20 cellular contexts compared by ENCODE assay signal in genomic region chr13:20137875-20138274, GRCh38. TPM values are rescaled to one million over a fixed set of nuclear protein-coding genes. Genes with fewer than 3 reads are reported as not detected.
DNase-seq lines count a peak whose midpoint lies in the region; ATAC-seq and TF ChIP-seq lines count a peak whose summit lies in the region.
"Had no signal": no experiment of that assay in that cellular context is flagged by ENCODE, and none has a peak within 500 bp of the region (broad histone marks: within the 10 kb centered on the region; RNA-seq: fewer than 3 reads in every experiment).

No MANE protein-coding gene starts in this region.

- peaks cover 0 to 17% of the 10 kb centered on the region in 2 donors for H3K4me1 ChIP-seq in right atrium auricular region
- H3K4me1 ChIP-seq in right cardiac atrium (ENCODE audit: control insufficient read depth, insufficient read depth, low read length), result no peaks in the 10 kb centered on the region
- H3K4me1 ChIP-seq in OCI-LY3 (ENCODE audit: low read length), result peaks cover 36% of the 10 kb centered on the region
- peaks cover 0 to 14% (median 4%) of the 10 kb centered on the region in 4 donors for H3K4me1 ChIP-seq in transverse colon
- H3K4me1 ChIP-seq: A549; BE2C; BLaER1 treated with 17β-estradiol and CSF1 and Interleukin-3, amounts not matched to agents 10 nM and 100 nM had no signal

- H3K4me3 Mint-ChIP-seq in activated CD8-positive, alpha-beta memory T cell treated with anti-CD3 and anti-CD28 coated beads, Interleukin-2, amount 10 ng/mL, durations not matched to agents 7 days and 5 days, result no peak overlapping the region
- H3K4me3 Mint-ChIP-seq in stimulated activated naive B cell treated with anti-CD40 and anti-IgM and Interleukin-4, amounts not matched to agents 10 μg/mL and 1 μg/mL and 100 μg/mL, for 72 hours, result no peak overlapping the region
- H3K4me3 Mint-ChIP-seq: CD4-positive, alpha-beta memory T cell had no signal

- intact Hi-C loops in right cardiac atrium (cut with DNase I), result no loop called here
- intact Hi-C loops in transverse colon (cut with DNase I; ENCODE audit: low total_unique reads), result no loop called here

- no peak for TF ChIP-seq POLR2A in transverse colon (IDR thresholded peaks at IDR 0.05)

- no peaks in the 10 kb centered on the region for H3K9me3 Mint-ChIP-seq in activated CD8-positive, alpha-beta memory T cell treated with anti-CD3 and anti-CD28 coated beads, Interleukin-2, amount 10 ng/mL, durations not matched to agents 7 days and 5 days (ENCODE audit: low read depth)
- no peaks in the 10 kb centered on the region for H3K9me3 Mint-ChIP-seq in stimulated activated naive B cell treated with anti-CD40 and anti-IgM and Interleukin-4, amounts not matched to agents 10 μg/mL and 1 μg/mL and 100 μg/mL, for 72 hours

- H3K9me3 ChIP-seq in right atrium auricular region (no peaks in the 10 kb centered on the region), right cardiac atrium (ENCODE audit: control insufficient read depth, low read length) (no peaks in the 10 kb centered on the region), OCI-LY3 (ENCODE audit: insufficient read depth, low read length) (no peaks in the 10 kb centered on the region), transverse colon (no peaks in the 10 kb centered on the region)
- H3K9me3 ChIP-seq: A549; BE2C; BLaER1 treated with 17β-estradiol and CSF1 and Interleukin-3, amounts not matched to agents 10 nM and 100 nM had no signal

- peak overlapping the region; percentile 50 for H3K4me2 ChIP-seq in OCI-LY3 (ENCODE audit: low read length)
- H3K4me2 ChIP-seq: BLaER1 treated with 17β-estradiol and CSF1 and Interleukin-3, amounts not matched to agents 10 nM and 100 nM had no signal

- H3K27me3 Mint-ChIP-seq in activated CD8-positive, alpha-beta memory T cell treated with anti-CD3 and anti-CD28 coated beads, Interleukin-2, amount 10 ng/mL, durations not matched to agents 7 days and 5 days, result peaks cover 61% of the 10 kb centered on the region
- H3K27me3 Mint-ChIP-seq in stimulated activated naive B cell treated with anti-CD40 and anti-IgM and Interleukin-4, amounts not matched to agents 10 μg/mL and 1 μg/mL and 100 μg/mL, for 72 hours, result peaks cover 26 to 36% of the 10 kb centered on the region in 2 donors

- no peak overlapping the region for H3K9ac ChIP-seq in OCI-LY3 (ENCODE audit: low read length)
- H3K9ac ChIP-seq: BLaER1 treated with 17β-estradiol and CSF1 and Interleukin-3, amounts not matched to agents 10 nM and 100 nM had no signal

- H3K27ac ChIP-seq in right atrium auricular region, result peak overlapping the region in 1 of 2 donors; percentile 60
- no peak overlapping the region for H3K27ac ChIP-seq in right cardiac atrium (ENCODE audit: low read length)
- H3K27ac ChIP-seq in OCI-LY3 (ENCODE audit: low read length), result no peak overlapping the region
- no peak overlapping the region for H3K27ac ChIP-seq in transverse colon
- H3K27ac ChIP-seq: A549; BLaER1 treated with 17β-estradiol and CSF1 and Interleukin-3, amounts not matched to agents 10 nM and 100 nM had no signal

- in situ Hi-C loops in transverse colon (cut with MboI; ENCODE audit: low pct_ligation_motif_present in 1 of 4, low pct_unique_long_range_greater_than_20kb in 1 of 4, low sequenced_read_pairs in 3 of 4), result no loop called here

- H3K36me3 ChIP-seq in right atrium auricular region (no peaks in the 10 kb centered on the region), OCI-LY3 (replicated peaks; ENCODE audit: low read depth, low read length) (no peaks in the 10 kb centered on the region), transverse colon (no peaks in the 10 kb centered on the region)
- H3K36me3 ChIP-seq: BE2C; BLaER1 treated with 17β-estradiol and CSF1 and Interleukin-3, amounts not matched to agents 10 nM and 100 nM had no signal

- 66% methylated on average over 2 of the region's 2 CpGs for WGBS in right cardiac atrium
- 53% methylated on average over 2 of the region's 2 CpGs; no CpG with 5 or more reads in 1 of the 2 donors for WGBS in transverse colon (ENCODE audit: low coverage in 1 of 2), 2 donors

- no peaks in the 10 kb centered on the region for H3K27me3 ChIP-seq in right atrium auricular region
- H3K27me3 ChIP-seq in right cardiac atrium (ENCODE audit: control insufficient read depth, insufficient read depth), result no peaks in the 10 kb centered on the region
- peaks cover 9% of the 10 kb centered on the region for H3K27me3 ChIP-seq in OCI-LY3 (ENCODE audit: low read depth, low read length)
- peaks cover 84% of the 10 kb centered on the region for H3K27me3 ChIP-seq in transverse colon

- H3K36me3 Mint-ChIP-seq in activated CD8-positive, alpha-beta memory T cell treated with anti-CD3 and anti-CD28 coated beads, Interleukin-2, amount 10 ng/mL, durations not matched to agents 7 days and 5 days, result no peaks in the 10 kb centered on the region
- peaks cover 0 to under 1% of the 10 kb centered on the region in 2 donors for H3K36me3 Mint-ChIP-seq in stimulated activated naive B cell treated with anti-CD40 and anti-IgM and Interleukin-4, amounts not matched to agents 10 μg/mL and 1 μg/mL and 100 μg/mL, for 72 hours
- H3K36me3 Mint-ChIP-seq: CD4-positive, alpha-beta memory T cell had no signal

- no peak for ATAC-seq in activated CD8-positive, alpha-beta memory T cell treated with anti-CD3 and anti-CD28 coated beads, Interleukin-2, amount 10 ng/mL, durations not matched to agents 7 days and 5 days
- ATAC-seq in right cardiac atrium, result no peak
- peak; percentile 51 to 56 for ATAC-seq in stimulated activated naive B cell treated with anti-CD40 and anti-IgM and Interleukin-4, amounts not matched to agents 10 μg/mL and 1 μg/mL and 100 μg/mL, for 72 hours (replicated peaks)

- no peak for TF ChIP-seq EP300 in transverse colon (IDR thresholded peaks at IDR 0.05; ENCODE audit: low read depth)

- DNase-seq in activated CD8-positive, alpha-beta memory T cell treated with anti-CD3 and anti-CD28 coated beads, Interleukin-2, amount 50 U/mL, for 48 hours, result peak; percentile 7
- DNase-seq in activated CD8-positive, alpha-beta memory T cell treated with anti-CD3 and anti-CD28 coated beads, Interleukin-2, amount 10 ng/mL, durations not matched to agents 7 days and 5 days, result no peak
- DNase-seq in right atrium auricular region (ENCODE audit: low spot score) (peak; percentile 9), right cardiac atrium (no peak), transverse colon (no peak)
- no peak for DNase-seq in stimulated activated naive B cell treated with anti-CD40 and anti-IgM and Interleukin-4, amounts not matched to agents 10 μg/mL and 1 μg/mL and 100 μg/mL, for 72 hours
- DNase-seq: 8988T; ACHN; AML-193; BE2C; Calu3; CD4-positive, alpha-beta memory T cell; COR-L47; DMS79 treated with DMSO at 0.1 percent for 48 hours; GF-D8; HCEC 1CT had no signal

- CTCF ChIA-PET in activated CD8-positive, alpha-beta memory T cell treated with anti-CD3 and anti-CD28 coated beads, Interleukin-2, amount 10 ng/mL, durations not matched to agents 7 days and 5 days (lab: Charles Lee), result interaction anchor here (1.2 to 1.4 kb wide), 2 partner anchors 10 kb away, joined by 4 to 6 read pairs; no protein-coding TSS in a partner anchor

- H3K4me3 ChIP-seq in right atrium auricular region, result no peak overlapping the region
- no peak overlapping the region for H3K4me3 ChIP-seq in right cardiac atrium (ENCODE audit: low read length)
- 0 out of 2 replicates have a peak overlapping the region, but pooled peaks have one; percentile 5 for H3K4me3 ChIP-seq in OCI-LY3 (ENCODE audit: low read length)
- no peak overlapping the region for H3K4me3 ChIP-seq in transverse colon
- H3K4me3 ChIP-seq: BLaER1 treated with 17β-estradiol and CSF1 and Interleukin-3, amounts not matched to agents 10 nM and 100 nM had no signal

- H3K79me2 ChIP-seq in OCI-LY3 (ENCODE audit: low read length), result no peaks in the 10 kb centered on the region

- TF ChIP-seq CTCF in right atrium auricular region (IDR thresholded peaks at IDR 0.05), result no peak
- TF ChIP-seq CTCF in OCI-LY3 (IDR thresholded peaks at IDR 0.05; ENCODE audit: low read depth, low read length), result no peak
- no peak for TF ChIP-seq CTCF in transverse colon (IDR thresholded peaks at IDR 0.05)

- no peak overlapping the region for H2AFZ ChIP-seq in OCI-LY3 (ENCODE audit: low read depth, low read length)

- H4K20me1 ChIP-seq in OCI-LY3 (ENCODE audit: insufficient read depth, low read length), result peaks cover 8% of the 10 kb centered on the region; the same call in 1 of the 2 replicates
- H4K20me1 ChIP-seq: BLaER1 treated with 17β-estradiol and CSF1 and Interleukin-3, amounts not matched to agents 10 nM and 100 nM had no signal

- peaks cover 11% of the 10 kb centered on the region for H3K4me1 Mint-ChIP-seq in activated CD8-positive, alpha-beta memory T cell treated with anti-CD3 and anti-CD28 coated beads, Interleukin-2, amount 10 ng/mL, durations not matched to agents 7 days and 5 days
- peaks cover 5 to 8% of the 10 kb centered on the region in 2 donors for H3K4me1 Mint-ChIP-seq in stimulated activated naive B cell treated with anti-CD40 and anti-IgM and Interleukin-4, amounts not matched to agents 10 μg/mL and 1 μg/mL and 100 μg/mL, for 72 hours

- no peak overlapping the region for H3K27ac Mint-ChIP-seq in activated CD8-positive, alpha-beta memory T cell treated with anti-CD3 and anti-CD28 coated beads, Interleukin-2, amount 10 ng/mL, durations not matched to agents 7 days and 5 days
- H3K27ac Mint-ChIP-seq in stimulated activated naive B cell treated with anti-CD40 and anti-IgM and Interleukin-4, amounts not matched to agents 10 μg/mL and 1 μg/mL and 100 μg/mL, for 72 hours, result no peak overlapping the region
- H3K27ac Mint-ChIP-seq: CD4-positive, alpha-beta memory T cell had no signal

RNA-seq across cellular contexts. Expression of gene GJA3, which starts 23.0 kb away (rescaled TPM):
- under 1 TPM; 0.75 to 0.76 TPM for total RNA-seq in activated CD8-positive, alpha-beta memory T cell treated with anti-CD3 and anti-CD28 coated beads, Interleukin-2, amount 10 ng/mL, durations not matched to agents 7 days and 5 days
- 1 to 10 TPM; 3.2 to 8.5 TPM for total RNA-seq in right atrium auricular region
- 10 to 100 TPM in 1 of 4 donors, 1 to 10 TPM in 3; 5.0 to 11.0 (median 8.5) TPM for total RNA-seq in right cardiac atrium
- polyA plus RNA-seq in right cardiac atrium, result 5.7 TPM
- under 1 TPM in 1 of 4 donors, not detected in 3; 0.14 TPM for total RNA-seq in transverse colon
- polyA plus RNA-seq: CD4-positive, alpha-beta memory T cell had no signal

RNA-seq across cellular contexts. Expression of gene GJB2, which starts 54.9 kb away (rescaled TPM):
- 1 to 10 TPM; 4.0 to 8.7 TPM for total RNA-seq in activated CD8-positive, alpha-beta memory T cell treated with anti-CD3 and anti-CD28 coated beads, Interleukin-2, amount 10 ng/mL, durations not matched to agents 7 days and 5 days
- under 1 TPM in 1 of 2 donors, not detected in 1; 0.20 TPM for total RNA-seq in right atrium auricular region
- total RNA-seq in right cardiac atrium, result under 1 TPM in 1 of 4 donors, not detected in 3; 0.09 TPM
- 0.20 TPM for polyA plus RNA-seq in right cardiac atrium
- total RNA-seq in transverse colon, result 10 to 100 TPM in 3 of 4 donors, 1 to 10 TPM in 1; 5.0 to 38.4 (median 25.9) TPM
- total RNA-seq: CD4-positive, alpha-beta memory T cell; G401 had no signal
- polyA plus RNA-seq: CD4-positive, alpha-beta memory T cell had no signal

Comparison
In these comparisons a context has a peak if more than half of its experiments do, and no peak if none do; other contexts are left out.
1. DNase-seq: peak in activated CD8-positive, alpha-beta memory T cell treated with anti-CD3 and anti-CD28 coated beads, Interleukin-2, amount 50 U/mL, for 48 hours (single experiment) and right atrium auricular region (single experiment); none in activated CD8-positive, alpha-beta memory T cell treated with anti-CD3 and anti-CD28 coated beads, Interleukin-2, amount 10 ng/mL, durations not matched to agents 7 days and 5 days (single experiment), right cardiac atrium (0 of 3), stimulated activated naive B cell treated with anti-CD40 and anti-IgM and Interleukin-4, amounts not matched to agents 10 μg/mL and 1 μg/mL and 100 μg/mL, for 72 hours (single experiment) and transverse colon (single experiment).
2. ATAC-seq: peak in stimulated activated naive B cell treated with anti-CD40 and anti-IgM and Interleukin-4, amounts not matched to agents 10 μg/mL and 1 μg/mL and 100 μg/mL, for 72 hours (2 of 2); none in activated CD8-positive, alpha-beta memory T cell treated with anti-CD3 and anti-CD28 coated beads, Interleukin-2, amount 10 ng/mL, durations not matched to agents 7 days and 5 days (single experiment) and right cardiac atrium (0 of 2).
3. RNA of gene GJB2, which starts 54.9 kb away (total RNA-seq): 5.0 to 38.4 TPM in transverse colon and 4.0 to 8.7 TPM in activated CD8-positive, alpha-beta memory T cell treated with anti-CD3 and anti-CD28 coated beads, Interleukin-2, amount 10 ng/mL, durations not matched to agents 7 days and 5 days; 0.20 TPM in right atrium auricular region and 0.09 TPM in right cardiac atrium; every median in the first group is over 4 times any median in the second.